In the genomic region with DNA sequence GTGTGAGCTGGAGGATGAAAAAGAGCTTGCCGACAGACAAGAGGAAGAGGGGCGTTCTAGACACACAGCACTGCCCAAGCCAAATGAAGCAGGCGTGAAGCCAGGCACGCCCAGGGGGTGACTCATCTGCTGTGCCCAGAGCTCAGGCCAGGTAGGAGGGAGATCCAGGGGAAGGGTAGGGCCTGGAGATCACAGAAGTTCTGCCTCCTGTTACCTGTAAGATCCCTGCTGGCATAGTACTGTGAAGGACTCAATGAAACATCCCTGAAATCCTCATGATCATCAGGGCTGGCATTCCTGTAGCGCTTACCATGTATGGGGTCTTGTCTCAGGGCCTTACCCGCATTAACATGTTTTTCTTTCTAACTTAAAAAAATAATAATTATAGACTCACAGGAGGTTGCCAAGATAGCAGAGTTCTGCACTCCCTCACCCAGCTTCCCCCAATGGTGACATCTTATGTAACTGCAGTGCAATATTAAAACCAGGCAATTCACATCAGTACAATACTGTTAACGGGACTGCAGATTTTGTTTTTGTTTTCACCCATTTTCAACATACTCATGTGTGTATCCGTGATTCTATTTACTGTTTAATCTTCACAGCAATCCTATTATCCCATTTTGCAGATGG, we compare ENCODE assay signal across 10 cellular contexts.
A peak's percentile ranks its signal among the peaks of the same experiment; 100 is the strongest.
DNase-seq lines count a peak whose midpoint lies in the region; ATAC-seq lines count a peak whose summit lies in the region.
"Had no signal": no experiment of that assay in that cellular context is flagged by ENCODE, and none has a peak within 500 bp of the region (broad histone marks: within the 10 kb centered on the region; RNA-seq: fewer than 3 reads in every experiment).

No MANE protein-coding gene starts in this region.

- peak overlapping the region; percentile 58 for H3K9ac ChIP-seq in muscle layer of colon (ENCODE audit: low read length)

- peaks cover 37% of the 10 kb centered on the region for H3K36me3 Mint-ChIP-seq in activated naive CD8-positive, alpha-beta T cell treated with anti-CD3 and anti-CD28 coated beads, Interleukin-2, amount 10 ng/mL, durations not matched to agents 7 days and 5 days
- H3K36me3 Mint-ChIP-seq in activated naive CD8-positive, alpha-beta T cell treated with anti-CD3 and anti-CD28 coated beads for 36 hours: peaks cover 8% of the 10 kb centered on the region

- H3K27ac Mint-ChIP-seq in activated naive CD8-positive, alpha-beta T cell treated with anti-CD3 and anti-CD28 coated beads, Interleukin-2, amount 10 ng/mL, durations not matched to agents 7 days and 5 days: peak overlapping the region; percentile 13
- no peak overlapping the region for H3K27ac Mint-ChIP-seq in activated naive CD8-positive, alpha-beta T cell treated with anti-CD3 and anti-CD28 coated beads for 36 hours
- H3K27ac Mint-ChIP-seq: T-helper 1 cell treated with Interleukin-12 subunit alpha and Interleukin-12 subunit beta and Interleukin-4 antibody, amounts not matched to agents 30 μg/mL and 1 μg/mL, for 36 hours had no signal

- H3K27ac ChIP-seq in caudate nucleus (ENCODE audit: low read depth, low read length) (peak overlapping the region; percentile 1), muscle layer of colon (ENCODE audit: low read depth, low read length) (peak overlapping the region; percentile 89), urinary bladder (ENCODE audit: low read depth) (peak overlapping the region; percentile 39)

- no peaks in the 10 kb centered on the region for H3K9me3 Mint-ChIP-seq in activated naive CD8-positive, alpha-beta T cell treated with anti-CD3 and anti-CD28 coated beads, Interleukin-2, amount 10 ng/mL, durations not matched to agents 7 days and 5 days
- peaks cover 5% of the 10 kb centered on the region for H3K9me3 Mint-ChIP-seq in activated naive CD8-positive, alpha-beta T cell treated with anti-CD3 and anti-CD28 coated beads for 36 hours
- H3K9me3 Mint-ChIP-seq: T-helper 1 cell treated with Interleukin-12 subunit alpha and Interleukin-12 subunit beta and Interleukin-4 antibody, amounts not matched to agents 30 μg/mL and 1 μg/mL, for 36 hours had no signal

- no peaks in the 10 kb centered on the region for H3K27me3 ChIP-seq in muscle layer of colon (ENCODE audit: control insufficient read depth in 1 of 2, insufficient read depth in 2 of 2, low read length in 2 of 2)

- H3K4me3 Mint-ChIP-seq in activated naive CD8-positive, alpha-beta T cell treated with anti-CD3 and anti-CD28 coated beads, Interleukin-2, amount 10 ng/mL, durations not matched to agents 7 days and 5 days: no peak overlapping the region
- H3K4me3 Mint-ChIP-seq in activated naive CD8-positive, alpha-beta T cell treated with anti-CD3 and anti-CD28 coated beads for 36 hours: no peak overlapping the region
- H3K4me3 Mint-ChIP-seq: T-helper 1 cell treated with Interleukin-12 subunit alpha and Interleukin-12 subunit beta and Interleukin-4 antibody, amounts not matched to agents 30 μg/mL and 1 μg/mL, for 36 hours had no signal

- H3K4me1 ChIP-seq in muscle layer of colon (ENCODE audit: insufficient read depth, low read length): peaks cover 80% of the 10 kb centered on the region
- no peaks in the 10 kb centered on the region for H3K4me1 ChIP-seq in urinary bladder (ENCODE audit: insufficient read depth)

- peaks cover 40% of the 10 kb centered on the region for H3K4me1 Mint-ChIP-seq in activated naive CD8-positive, alpha-beta T cell treated with anti-CD3 and anti-CD28 coated beads, Interleukin-2, amount 10 ng/mL, durations not matched to agents 7 days and 5 days
- H3K4me1 Mint-ChIP-seq in activated naive CD8-positive, alpha-beta T cell treated with anti-CD3 and anti-CD28 coated beads for 36 hours: peaks cover 29% of the 10 kb centered on the region

- POLR2A ChIA-PET in activated naive CD8-positive, alpha-beta T cell treated with anti-CD3 and anti-CD28 coated beads, Interleukin-2, amount 10 ng/mL, durations not matched to agents 7 days and 5 days (lab: Charles Lee): no interaction called here

- 65% methylated on average over 8 of the region's 8 CpGs for whole genome bisulfite sequencing in urinary bladder

- no peak for ATAC-seq in activated naive CD8-positive, alpha-beta T cell treated with anti-CD3 and anti-CD28 coated beads, Interleukin-2, amount 10 ng/mL, durations not matched to agents 7 days and 5 days (ENCODE audit: low read depth)
- ATAC-seq in HG03280 (IDR thresholded peaks at IDR 0.05; ENCODE audit: unreplicated experiment): no peak

- no peaks in the 10 kb centered on the region for H3K36me3 ChIP-seq in muscle layer of colon (ENCODE audit: insufficient read depth, low read length)
- no peaks in the 10 kb centered on the region for H3K36me3 ChIP-seq in urinary bladder (ENCODE audit: insufficient read depth)

- no peaks in the 10 kb centered on the region for H3K9me3 ChIP-seq in muscle layer of colon (ENCODE audit: low read length)

- no peaks in the 10 kb centered on the region for H3K27me3 Mint-ChIP-seq in activated naive CD8-positive, alpha-beta T cell treated with anti-CD3 and anti-CD28 coated beads, Interleukin-2, amount 10 ng/mL, durations not matched to agents 7 days and 5 days
- H3K27me3 Mint-ChIP-seq in activated naive CD8-positive, alpha-beta T cell treated with anti-CD3 and anti-CD28 coated beads for 36 hours: no peaks in the 10 kb centered on the region

- H3K4me3 ChIP-seq in muscle layer of colon (ENCODE audit: low read depth in 1 of 2, low read length in 2 of 2) (no peak overlapping the region), urinary bladder (ENCODE audit: low read depth, low read length) (no peak overlapping the region)

- no peak for DNase-seq in activated naive CD8-positive, alpha-beta T cell treated with anti-CD3 and anti-CD28 coated beads, Interleukin-2, amount 10 ng/mL, durations not matched to agents 7 days and 5 days
- no peak for DNase-seq in activated naive CD8-positive, alpha-beta T cell treated with anti-CD3 and anti-CD28 coated beads for 36 hours
- no peak for DNase-seq in caudate nucleus (lab: John Stamatoyannopoulos, UW)
- no peak for DNase-seq in NCI-H1105 (lab: John Stamatoyannopoulos, UW)
- DNase-seq in NCI-H146 (lab: John Stamatoyannopoulos, UW): no peak
- DNase-seq: MV-4-11 had no signal

Comparison
In these comparisons a context has a peak if more than half of its experiments do, and no peak if none do; other contexts are left out.
1. H3K27ac ChIP-seq: peak in every context shown above with its lines; median percentile 89 in muscle layer of colon; 39 in urinary bladder; 1 in caudate nucleus.